ENCODE assay signal across 8 cellular contexts in genomic region chr4:37976991-37977470, GRCh38. TPM values are rescaled to one million over a fixed set of nuclear protein-coding genes. Genes with fewer than 3 reads are reported as not detected.
DNase-seq lines count a peak whose midpoint lies in the region; ATAC-seq and TF ChIP-seq lines count a peak whose summit lies in the region.

No MANE protein-coding gene starts in this region.

- peak overlapping the region; percentile 79 to 92 (median 85) for H3K27ac ChIP-seq in gastrocnemius medialis

- TF ChIP-seq POLR2A in gastrocnemius medialis (IDR thresholded peaks at IDR 0.05) = no peak

- POLR2A ChIA-PET in HEK293T (lab: Yijun Ruan, JAX) = interaction anchor here (1.8 kb wide), 1 partner anchor 9 kb away, joined by 6 read pairs; no protein-coding TSS in a partner anchor

- in situ Hi-C loops in astrocyte of the cerebellum (cut with HindIII; ENCODE audit: low sequenced_read_pairs) = no loop called here
- in situ Hi-C loops in gastrocnemius medialis (cut with MboI; ENCODE audit: low sequenced_read_pairs in 4 of 4) = loop anchor here in 1 of 4 donors (10.0 kb wide), 1 partner anchor 92 kb away; no protein-coding TSS in a partner anchor

- no peaks in the 10 kb centered on the region for H3K9me3 ChIP-seq in gastrocnemius medialis

- ATAC-seq in gastrocnemius medialis = peak; percentile 70 to 76

- H3K4me1 ChIP-seq in gastrocnemius medialis = peaks cover 19 to 23% of the 10 kb centered on the region in 2 donors

- intact Hi-C loops in gastrocnemius medialis (cut with DNase I; ENCODE audit: low total_unique reads) = loop anchor here (1.0 to 10.0 kb wide), 5 partner anchors 40 to 688 kb away; partner anchors contain the start of genes KLF3, PGM2 and RELL1

- DNase-seq in GM12864 (ENCODE audit: low read depth) (no peak), HEK293T (ENCODE audit: extremely low spot score) (peak; percentile 69), MV-4-11 (lab: John Stamatoyannopoulos, UW) (peak; percentile 63), T1000 (lab: John Stamatoyannopoulos, UW) (peak; percentile 72), astrocyte of the cerebellum (ENCODE audit: low read depth) (no peak), hypothalamus (lab: John Stamatoyannopoulos, UW) (peak in 46 of 51 donors; percentile 5 to 78 (median 34)), gastrocnemius medialis (peak; percentile 33 to 48), NCI-H128 (lab: John Stamatoyannopoulos, UW; ENCODE audit: unreplicated experiment) (no peak)

- no peaks in the 10 kb centered on the region for H3K27me3 ChIP-seq in gastrocnemius medialis

- CTCF ChIA-PET in HEK293T (lab: Yijun Ruan, JAX) = no interaction called here

- H3K4me3 ChIP-seq in GM12864 (ENCODE audit: low read depth, low read length) (peak overlapping the region; percentile 76), astrocyte of the cerebellum (ENCODE audit: low read depth, low read length) (peak overlapping the region; percentile 66), gastrocnemius medialis (peak overlapping the region; percentile 63 to 83 (median 64))

- TF ChIP-seq CTCF in GM12864 (IDR thresholded peaks at IDR 0.05; ENCODE audit: low read depth, low read length, missing control alignments) (no peak), astrocyte of the cerebellum (IDR thresholded peaks at IDR 0.05; ENCODE audit: low read depth, low read length, missing control alignments) (no peak), gastrocnemius medialis (IDR thresholded peaks at IDR 0.05 in 4 of 5, conservative IDR thresholded peaks at IDR 0.05 in 1 of 5) (peak in 1 of 5 experiments; percentile 18)

- H3K36me3 ChIP-seq in gastrocnemius medialis = no peaks in the 10 kb centered on the region

TF ChIP-seq in HEK293T, 16 proteins besides CTCF, POLR2A, EP300 and RAD21:
- TF ChIP-seq L3MBTL2 (conservative IDR thresholded peaks at IDR 0.05) (no peak), ARNT (IDR thresholded peaks at IDR 0.05) (no peak), TARDBP (IDR thresholded peaks at IDR 0.05) (no peak), NFRKB (IDR thresholded peaks at IDR 0.05) (no peak), PKNOX1 (IDR thresholded peaks at IDR 0.05) (no peak), LEF1 (IDR thresholded peaks at IDR 0.05; ENCODE audit: borderline replicate concordance) (no peak), FOXM1 (IDR thresholded peaks at IDR 0.05; ENCODE audit: borderline replicate concordance) (no peak), SP1 (IDR thresholded peaks at IDR 0.05) (no peak), ZNF384 (IDR thresholded peaks at IDR 0.05) (no peak), FOXK2 (IDR thresholded peaks at IDR 0.05) (no peak), SUZ12 (IDR thresholded peaks at IDR 0.05) (no peak), CTBP1 (IDR thresholded peaks at IDR 0.05; ENCODE audit: borderline replicate concordance) (no peak), FOXA1 (IDR thresholded peaks at IDR 0.05) (no peak), BHLHE40 (IDR thresholded peaks at IDR 0.05; ENCODE audit: borderline replicate concordance) (no peak), HDGF (IDR thresholded peaks at IDR 0.05; ENCODE audit: borderline replicate concordance) (no peak), ELF4 (IDR thresholded peaks at IDR 0.05) (no peak)

RNA-seq across cellular contexts. Expression of gene PTTG2, which starts 16.8 kb away (rescaled TPM):
- total RNA-seq in gastrocnemius medialis = 1 to 10 TPM in 1 of 4 donors, not detected in 3; 2.1 TPM

Comparison
In these comparisons a context has a peak if more than half of its experiments do, and no peak if none do; other contexts are left out.
1. DNase-seq: peak in HEK293T (single experiment), MV-4-11 (single experiment), T1000 (single experiment), hypothalamus (46 of 51) and gastrocnemius medialis (2 of 2); none in GM12864 (single experiment), astrocyte of the cerebellum (single experiment) and NCI-H128 (single experiment).
2. Peak in every context shown above with its lines, with median percentiles within 50 percentile points of each other: H3K4me3 ChIP-seq.